In the genomic region with DNA sequence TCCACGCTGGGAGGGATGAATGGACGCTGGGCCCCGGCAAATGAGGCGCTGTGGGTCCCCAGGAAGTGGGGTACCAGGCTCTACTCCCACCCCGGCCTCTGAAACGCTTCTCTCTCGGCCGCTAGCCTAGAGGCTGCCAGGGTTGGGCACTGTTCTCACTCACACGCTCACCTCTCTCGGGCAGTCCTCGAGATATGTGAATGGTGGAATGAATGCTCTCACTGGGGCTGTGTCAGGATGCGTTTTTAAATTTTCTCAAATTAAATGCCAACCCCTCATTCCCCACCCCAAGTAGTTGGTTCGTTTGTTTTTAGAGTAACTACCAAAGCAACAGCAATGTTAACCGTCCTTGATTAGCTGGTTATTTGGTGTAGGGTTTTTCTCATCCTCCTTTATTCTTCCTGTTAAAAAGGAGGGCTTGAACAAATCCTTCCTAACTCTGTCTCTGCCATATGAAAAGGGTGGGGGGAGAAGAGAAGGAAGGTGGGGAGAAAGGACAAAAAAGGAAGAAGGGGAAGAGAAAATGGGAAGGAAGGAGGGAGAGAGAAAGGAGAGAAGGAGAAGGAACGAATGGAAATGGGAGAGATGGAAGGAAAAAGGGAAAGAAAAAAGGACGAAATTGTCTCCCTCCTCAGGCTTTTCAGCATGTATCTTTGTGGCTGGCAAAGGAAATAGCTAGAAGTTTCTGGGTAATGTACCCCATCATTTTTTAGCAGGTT, we compare ENCODE assay signal across 8 cellular contexts. TPM values are rescaled to one million over a fixed set of nuclear protein-coding genes. Genes with fewer than 3 reads are reported as not detected.
DNase-seq lines count a peak whose midpoint lies in the region; ATAC-seq and TF ChIP-seq lines count a peak whose summit lies in the region.

No MANE protein-coding gene starts in this region.

- peak overlapping the region; percentile 25 to 76 (median 55) for H3K4me3 ChIP-seq in dorsolateral prefrontal cortex

- no peak overlapping the region for H3K27ac Mint-ChIP-seq in activated CD4-positive, alpha-beta T cell treated with anti-CD3 and anti-CD28 coated beads, Interleukin-2, amount 10 ng/mL, durations not matched to agents 7 days and 5 days
- H3K27ac Mint-ChIP-seq in osteocyte (ENCODE audit: unreplicated experiment) = peak overlapping the region; percentile 100

- peaks cover 2% of the 10 kb centered on the region for H3K36me3 Mint-ChIP-seq in activated CD4-positive, alpha-beta T cell treated with anti-CD3 and anti-CD28 coated beads, Interleukin-2, amount 10 ng/mL, durations not matched to agents 7 days and 5 days (ENCODE audit: low read depth)
- peaks cover 27% of the 10 kb centered on the region for H3K36me3 Mint-ChIP-seq in osteocyte (ENCODE audit: unreplicated experiment)

- peak overlapping the region; percentile 85 for H3K4me3 Mint-ChIP-seq in activated CD4-positive, alpha-beta T cell treated with anti-CD3 and anti-CD28 coated beads, Interleukin-2, amount 10 ng/mL, durations not matched to agents 7 days and 5 days
- peak overlapping the region; percentile 99 for H3K4me3 Mint-ChIP-seq in osteocyte (ENCODE audit: unreplicated experiment)

- peaks cover 48% of the 10 kb centered on the region for H3K4me1 Mint-ChIP-seq in activated CD4-positive, alpha-beta T cell treated with anti-CD3 and anti-CD28 coated beads, Interleukin-2, amount 10 ng/mL, durations not matched to agents 7 days and 5 days
- peaks cover 58% of the 10 kb centered on the region for H3K4me1 Mint-ChIP-seq in osteocyte (ENCODE audit: unreplicated experiment)

- no peaks in the 10 kb centered on the region for H3K9me3 Mint-ChIP-seq in activated CD4-positive, alpha-beta T cell treated with anti-CD3 and anti-CD28 coated beads, Interleukin-2, amount 10 ng/mL, durations not matched to agents 7 days and 5 days
- no peaks in the 10 kb centered on the region for H3K9me3 Mint-ChIP-seq in osteocyte (ENCODE audit: unreplicated experiment)

- POLR2A ChIA-PET in activated CD4-positive, alpha-beta T cell treated with anti-CD3 and anti-CD28 coated beads, Interleukin-2, amount 10 ng/mL, durations not matched to agents 7 days and 5 days (lab: Charles Lee) = no interaction called here

- CTCF ChIA-PET in activated CD4-positive, alpha-beta T cell treated with anti-CD3 and anti-CD28 coated beads, Interleukin-2, amount 10 ng/mL, durations not matched to agents 7 days and 5 days (lab: Charles Lee) = interaction anchor here (0.9 to 1.1 kb wide), 2 partner anchors 150 to 406 kb away, joined by 3 read pairs; no protein-coding TSS in a partner anchor

- intact Hi-C loops in dorsolateral prefrontal cortex (cut with DNase I) = loop anchor here (10.0 kb wide), 2 partner anchors 926 to 1276 kb away; no protein-coding TSS in a partner anchor

- TF ChIP-seq CTCF in dorsolateral prefrontal cortex (IDR thresholded peaks at IDR 0.05 in 54 of 56, conservative IDR thresholded peaks at IDR 0.05 in 2 of 56; ENCODE audit: low read depth in 1 of 56, partially characterized antibody in 56 of 56) (no peak), osteocyte (IDR thresholded peaks at IDR 0.05) (no peak)

- no peak for DNase-seq in activated CD4-positive, alpha-beta T cell treated with anti-CD3 and anti-CD28 coated beads, Interleukin-2, amount 10 ng/mL, durations not matched to agents 7 days and 5 days
- no peak for DNase-seq in activated CD4-positive, alpha-beta T cell treated with anti-CD3 and anti-CD28 coated beads, Interleukin-2, amount 50 U/mL, for 48 hours
- DNase-seq in dorsolateral prefrontal cortex = peak in 1 of 10 donors; percentile 21
- no peak for DNase-seq in osteocyte (ENCODE audit: extremely low spot score, unreplicated experiment)
- no peak for DNase-seq in stimulated activated CD4-positive, alpha-beta T cell treated with anti-CD3 and anti-CD28 coated beads, Interleukin-12 subunit alpha, Interleukin-12 subunit beta, amount 100 ng/mL, for 4 hours
- DNase-seq in NOMO-1 treated with DMSO at 0.1 percent for 48 hours (lab: John Stamatoyannopoulos, UW; ENCODE audit: unreplicated experiment) = no peak

- ATAC-seq in HG03521 (IDR thresholded peaks at IDR 0.05; ENCODE audit: unreplicated experiment) (peak; percentile 16), GM18520 (IDR thresholded peaks at IDR 0.05; ENCODE audit: unreplicated experiment) (no peak)

- peaks cover 0 to 100% (median 86%) of the 10 kb centered on the region in 45 donors for H3K27me3 ChIP-seq in dorsolateral prefrontal cortex

- H3K27me3 Mint-ChIP-seq in activated CD4-positive, alpha-beta T cell treated with anti-CD3 and anti-CD28 coated beads, Interleukin-2, amount 10 ng/mL, durations not matched to agents 7 days and 5 days = peaks cover 73% of the 10 kb centered on the region
- H3K27me3 Mint-ChIP-seq in osteocyte (ENCODE audit: unreplicated experiment) = no peaks in the 10 kb centered on the region

- H3K27ac ChIP-seq in dorsolateral prefrontal cortex = peak overlapping the region in 26 of 59 donors; percentile 1 to 88 (median 57)

RNA-seq across cellular contexts. Expression of gene EBF1, which starts 1.4 kb away (rescaled TPM):
- total RNA-seq in activated CD4-positive, alpha-beta T cell treated with anti-CD3 and anti-CD28 coated beads, Interleukin-2, amount 10 ng/mL, durations not matched to agents 7 days and 5 days = under 1 TPM; 0.21 to 0.64 TPM
- total RNA-seq in dorsolateral prefrontal cortex (10 to 100 TPM in 11 of 120 experiments, 1 to 10 TPM in 109; 2.0 to 17.9 (median 5.2) TPM), osteocyte (139 TPM in 2 replicates)
